In the genomic region with DNA sequence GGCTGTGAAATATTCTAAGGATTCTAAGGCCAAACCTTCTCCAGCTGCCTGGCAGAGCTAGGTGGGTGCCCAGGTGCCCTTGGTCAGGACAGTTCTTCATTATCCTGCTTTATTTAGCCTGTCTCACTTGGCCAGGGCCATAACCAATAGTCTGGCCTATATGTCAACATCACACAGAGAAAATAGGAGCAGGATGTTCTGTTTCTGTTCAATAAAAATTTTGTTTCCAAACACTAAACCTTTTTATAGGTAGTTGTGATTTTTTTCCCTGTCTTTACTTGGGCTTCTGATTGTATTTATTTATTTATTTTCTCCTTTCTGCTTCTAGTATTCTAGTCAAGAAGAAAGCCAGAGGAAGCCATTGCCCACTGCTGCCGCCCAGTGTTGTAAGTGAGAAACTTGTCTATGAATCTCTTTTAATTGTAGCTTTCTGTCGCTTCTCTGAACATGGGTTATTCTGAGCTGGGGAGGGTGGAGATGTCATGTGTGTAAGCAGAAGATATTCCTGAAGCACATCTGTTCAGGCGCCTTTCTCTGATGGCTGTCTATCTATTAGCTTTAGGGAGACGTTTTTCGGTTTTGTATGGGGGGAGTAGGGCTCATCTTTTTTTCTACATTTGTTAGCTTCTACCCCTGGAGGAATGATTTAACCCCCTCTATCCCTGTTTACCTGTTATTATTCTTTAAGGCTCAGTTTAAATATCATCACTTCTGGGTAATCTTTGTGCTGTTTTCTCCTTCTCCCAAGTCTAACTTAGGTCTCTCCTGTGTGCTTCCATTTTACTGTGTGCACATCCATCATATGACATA, we compare ENCODE assay signal across 8 cellular contexts.
DNase-seq lines count a peak whose midpoint lies in the region; ATAC-seq and TF ChIP-seq lines count a peak whose summit lies in the region.

No MANE protein-coding gene starts in this region.

- 15 to 32% methylated on average over 5 of the region's 5 CpGs for WGBS in transverse colon (ENCODE audit: low coverage in 1 of 2), 2 donors

- H3K9me3 Mint-ChIP-seq in activated T-cell treated with anti-CD3 and anti-CD28 coated beads, Interleukin-2, amount 50 U/mL, for 4 hours = no peaks in the 10 kb centered on the region

- DNase-seq in HEK293T (ENCODE audit: extremely low spot score) (peak; percentile 45), NOMO-1 treated with dmso at 0.1 percent for 144 hours (lab: John Stamatoyannopoulos, UW; ENCODE audit: unreplicated experiment) (peak; percentile 10), fibroblast of the aortic adventitia (ENCODE audit: low read depth) (peak; percentile 84), transverse colon (peak; percentile 79)
- peak; percentile 31 for DNase-seq in activated T-cell treated with anti-CD3 and anti-CD28 coated beads, Interleukin-2, amount 50 U/mL, for 4 hours

- H3K27ac ChIP-seq in C4-2B (no peak overlapping the region), neural cell (ENCODE audit: low read length) (no peak overlapping the region), transverse colon (peak overlapping the region in 3 of 4 donors; percentile 34 to 51 (median 46))

- no peaks in the 10 kb centered on the region for H4K20me1 ChIP-seq in neural cell (ENCODE audit: insufficient read depth)

- no peak overlapping the region for H3K4me3 Mint-ChIP-seq in activated T-cell treated with anti-CD3 and anti-CD28 coated beads, Interleukin-2, amount 50 U/mL, for 4 hours

- no peaks in the 10 kb centered on the region for H3F3A ChIP-seq in neural cell (ENCODE audit: insufficient read depth, low read length, poor library complexity, severe bottlenecking)

- CTCF ChIA-PET in HEK293T (lab: Yijun Ruan, JAX) = interaction anchor here (0.7 to 0.8 kb wide), 3 partner anchors 142 to 252 kb away, joined by 3 to 5 read pairs (median 4); a partner anchor contains a TSS

- TF ChIP-seq EP300 in neural cell (conservative IDR thresholded peaks at IDR 0.05; ENCODE audit: poor library complexity, severe bottlenecking) (no peak), transverse colon (IDR thresholded peaks at IDR 0.05; ENCODE audit: low read depth) (no peak)

- in situ Hi-C loops in transverse colon (cut with MboI; ENCODE audit: low pct_ligation_motif_present in 1 of 4, low pct_unique_long_range_greater_than_20kb in 1 of 4, low sequenced_read_pairs in 3 of 4) = loop anchor here in 1 of 4 donors (10.0 kb wide), 1 partner anchor 144 kb away; a partner anchor contains a TSS

- no peaks in the 10 kb centered on the region for H3K4me1 Mint-ChIP-seq in activated T-cell treated with anti-CD3 and anti-CD28 coated beads, Interleukin-2, amount 50 U/mL, for 4 hours (ENCODE audit: low read depth)

- no peak overlapping the region for H3K4me2 ChIP-seq in neural cell (ENCODE audit: low read length)

- H3K4me1 ChIP-seq in transverse colon = peaks cover 0 to 22% (median 10%) of the 10 kb centered on the region in 4 donors

- H3K9me3 ChIP-seq in neural cell (ENCODE audit: low read length) = no peaks in the 10 kb centered on the region
- H3K9me3 ChIP-seq in transverse colon = no peaks in the 10 kb centered on the region

- POLR2A ChIA-PET in HEK293T (lab: Yijun Ruan, JAX) = no interaction called here

- intact Hi-C loops in transverse colon (cut with DNase I; ENCODE audit: low total_unique reads) = loop anchor here (5.0 kb wide), 1 partner anchor 142 kb away; a partner anchor contains a TSS

- H2AFZ ChIP-seq in neural cell (ENCODE audit: low read depth, low read length) = no peak overlapping the region

- H3K4me3 ChIP-seq in fibroblast of the aortic adventitia (ENCODE audit: low read depth, low read length) (no peak overlapping the region), neural cell (ENCODE audit: low read length) (no peak overlapping the region), transverse colon (no peak overlapping the region)

- H3K9me2 ChIP-seq in neural cell (ENCODE audit: insufficient read depth, low read length) = no peaks in the 10 kb centered on the region

- H3K27me3 Mint-ChIP-seq in activated T-cell treated with anti-CD3 and anti-CD28 coated beads, Interleukin-2, amount 50 U/mL, for 4 hours (ENCODE audit: low read depth) = peaks cover 2% of the 10 kb centered on the region

- H3K36me3 ChIP-seq in neural cell (ENCODE audit: insufficient read depth, low read length) = no peaks in the 10 kb centered on the region
- no peaks in the 10 kb centered on the region for H3K36me3 ChIP-seq in transverse colon

- H3K79me2 ChIP-seq in neural cell (replicated peaks; ENCODE audit: insufficient read depth, low read length) = no peaks in the 10 kb centered on the region

- TF ChIP-seq CTCF in C4-2B (conservative IDR thresholded peaks at IDR 0.05) (peak; percentile 92), fibroblast of the aortic adventitia (IDR thresholded peaks at IDR 0.05; ENCODE audit: insufficient read depth, low read length) (peak; percentile 87), neural cell (IDR thresholded peaks at IDR 0.05; ENCODE audit: poor library complexity, severe bottlenecking) (peak; percentile 82), transverse colon (IDR thresholded peaks at IDR 0.05) (peak; percentile 58 to 83 (median 71))

- peak; percentile 76 for TF ChIP-seq RAD21 in neural cell (conservative IDR thresholded peaks at IDR 0.05)

- no peak for TF ChIP-seq POLR2A in transverse colon (IDR thresholded peaks at IDR 0.05)

- peak in 1 of 2 donors; percentile 41 for ATAC-seq in activated T-cell treated with anti-CD3 and anti-CD28 coated beads, Interleukin-2, amount 50 U/mL, for 4 hours
- no peak for ATAC-seq in GM21390 (IDR thresholded peaks at IDR 0.05; ENCODE audit: unreplicated experiment)

- no peaks in the 10 kb centered on the region for H3K36me3 Mint-ChIP-seq in activated T-cell treated with anti-CD3 and anti-CD28 coated beads, Interleukin-2, amount 50 U/mL, for 4 hours (ENCODE audit: insufficient read depth)

- H3K27me3 ChIP-seq in neural cell (ENCODE audit: insufficient read depth, low read depth, low read length) (no peaks in the 10 kb centered on the region), transverse colon (no peaks in the 10 kb centered on the region)

- H3K9ac ChIP-seq in neural cell (ENCODE audit: low read length) = no peak overlapping the region

TF ChIP-seq in HEK293T, 16 proteins besides CTCF, POLR2A, EP300 and RAD21:
- no peak for TF ChIP-seq ZNF384 (IDR thresholded peaks at IDR 0.05)
- no peak for TF ChIP-seq TARDBP (IDR thresholded peaks at IDR 0.05)
- TF ChIP-seq ARNT (IDR thresholded peaks at IDR 0.05) = no peak
- TF ChIP-seq ELF4 (IDR thresholded peaks at IDR 0.05) = no peak
- TF ChIP-seq CTBP1 (IDR thresholded peaks at IDR 0.05; ENCODE audit: borderline replicate concordance) = no peak
- TF ChIP-seq SUZ12 (IDR thresholded peaks at IDR 0.05) = no peak
- TF ChIP-seq, protein P1, sequence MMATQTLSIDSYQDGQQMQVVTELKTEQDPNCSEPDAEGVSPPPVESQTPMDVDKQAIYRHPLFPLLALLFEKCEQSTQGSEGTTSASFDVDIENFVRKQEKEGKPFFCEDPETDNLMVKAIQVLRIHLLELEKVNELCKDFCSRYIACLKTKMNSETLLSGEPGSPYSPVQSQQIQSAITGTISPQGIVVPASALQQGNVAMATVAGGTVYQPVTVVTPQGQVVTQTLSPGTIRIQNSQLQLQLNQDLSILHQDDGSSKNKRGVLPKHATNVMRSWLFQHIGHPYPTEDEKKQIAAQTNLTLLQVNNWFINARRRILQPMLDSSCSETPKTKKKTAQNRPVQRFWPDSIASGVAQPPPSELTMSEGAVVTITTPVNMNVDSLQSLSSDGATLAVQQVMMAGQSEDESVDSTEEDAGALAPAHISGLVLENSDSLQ (IDR thresholded peaks at IDR 0.05) = no peak
- TF ChIP-seq FOXM1 (IDR thresholded peaks at IDR 0.05; ENCODE audit: borderline replicate concordance) = no peak
- no peak for TF ChIP-seq HDGF (IDR thresholded peaks at IDR 0.05; ENCODE audit: borderline replicate concordance)
- TF ChIP-seq FOXA1 (IDR thresholded peaks at IDR 0.05) = no peak
- no peak for TF ChIP-seq L3MBTL2 (conservative IDR thresholded peaks at IDR 0.05)
- no peak for TF ChIP-seq NFRKB (IDR thresholded peaks at IDR 0.05)

TF ChIP-seq in neural cell, 6 proteins besides CTCF, POLR2A, EP300 and RAD21:
- TF ChIP-seq SMC3 (conservative IDR thresholded peaks at IDR 0.05; ENCODE audit: poor library complexity) (peak; percentile 84), MXI1 (conservative IDR thresholded peaks at IDR 0.05; ENCODE audit: poor library complexity, severe bottlenecking) (no peak), TAF1 (IDR thresholded peaks at IDR 0.05; ENCODE audit: low read depth) (no peak)
- TF ChIP-seq, protein P2, sequence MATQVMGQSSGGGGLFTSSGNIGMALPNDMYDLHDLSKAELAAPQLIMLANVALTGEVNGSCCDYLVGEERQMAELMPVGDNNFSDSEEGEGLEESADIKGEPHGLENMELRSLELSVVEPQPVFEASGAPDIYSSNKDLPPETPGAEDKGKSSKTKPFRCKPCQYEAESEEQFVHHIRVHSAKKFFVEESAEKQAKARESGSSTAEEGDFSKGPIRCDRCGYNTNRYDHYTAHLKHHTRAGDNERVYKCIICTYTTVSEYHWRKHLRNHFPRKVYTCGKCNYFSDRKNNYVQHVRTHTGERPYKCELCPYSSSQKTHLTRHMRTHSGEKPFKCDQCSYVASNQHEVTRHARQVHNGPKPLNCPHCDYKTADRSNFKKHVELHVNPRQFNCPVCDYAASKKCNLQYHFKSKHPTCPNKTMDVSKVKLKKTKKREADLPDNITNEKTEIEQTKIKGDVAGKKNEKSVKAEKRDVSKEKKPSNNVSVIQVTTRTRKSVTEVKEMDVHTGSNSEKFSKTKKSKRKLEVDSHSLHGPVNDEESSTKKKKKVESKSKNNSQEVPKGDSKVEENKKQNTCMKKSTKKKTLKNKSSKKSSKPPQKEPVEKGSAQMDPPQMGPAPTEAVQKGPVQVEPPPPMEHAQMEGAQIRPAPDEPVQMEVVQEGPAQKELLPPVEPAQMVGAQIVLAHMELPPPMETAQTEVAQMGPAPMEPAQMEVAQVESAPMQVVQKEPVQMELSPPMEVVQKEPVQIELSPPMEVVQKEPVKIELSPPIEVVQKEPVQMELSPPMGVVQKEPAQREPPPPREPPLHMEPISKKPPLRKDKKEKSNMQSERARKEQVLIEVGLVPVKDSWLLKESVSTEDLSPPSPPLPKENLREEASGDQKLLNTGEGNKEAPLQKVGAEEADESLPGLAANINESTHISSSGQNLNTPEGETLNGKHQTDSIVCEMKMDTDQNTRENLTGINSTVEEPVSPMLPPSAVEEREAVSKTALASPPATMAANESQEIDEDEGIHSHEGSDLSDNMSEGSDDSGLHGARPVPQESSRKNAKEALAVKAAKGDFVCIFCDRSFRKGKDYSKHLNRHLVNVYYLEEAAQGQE (IDR thresholded peaks at IDR 0.05; ENCODE audit: borderline replicate concordance) = no peak

Comparison
In these comparisons a context has a peak if more than half of its experiments do, and no peak if none do; other contexts are left out.
1. H3K27ac ChIP-seq: peak in transverse colon (3 of 4); none in C4-2B (single experiment) and neural cell (single experiment).
2. DNase-seq: peak in every context shown above with its lines; median percentile 84 in fibroblast of the aortic adventitia; 79 in transverse colon; 45 in HEK293T; 31 in activated T-cell treated with anti-CD3 and anti-CD28 coated beads, Interleukin-2, amount 50 U/mL, for 4 hours; 10 in NOMO-1 treated with dmso at 0.1 percent for 144 hours.
3. Peak in every context shown above with its lines, with median percentiles within 50 percentile points of each other: CTCF ChIP-seq.